ENCODE assay signal across 1 cellular context in the genomic region with DNA sequence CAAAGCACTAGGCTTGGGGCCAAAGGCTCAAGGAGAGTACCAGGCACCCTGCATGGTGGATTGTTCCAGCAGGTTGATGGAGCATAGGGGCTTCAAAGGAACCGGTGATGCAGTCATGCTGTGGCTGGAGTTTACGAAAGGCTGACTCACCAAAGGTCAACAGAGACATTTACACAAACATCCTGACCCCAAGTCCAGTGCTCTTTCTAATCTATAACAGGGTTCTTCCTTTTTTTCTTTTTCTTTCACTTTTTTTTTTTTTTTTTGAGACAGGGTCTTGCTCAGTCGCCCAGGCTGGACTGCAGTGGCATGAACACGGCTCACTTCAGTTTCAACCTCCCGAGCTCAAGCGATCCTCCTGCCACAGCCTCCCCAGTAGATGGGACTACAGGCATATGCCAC.
TF ChIP-seq lines count a peak whose summit lies in the region.

No MANE protein-coding gene starts in this region.

TF ChIP-seq in HepG2, 621 proteins besides CTCF, POLR2A, EP300 and RAD21 (continued from another document and continues in another):
- TF ChIP-seq, protein P1, sequence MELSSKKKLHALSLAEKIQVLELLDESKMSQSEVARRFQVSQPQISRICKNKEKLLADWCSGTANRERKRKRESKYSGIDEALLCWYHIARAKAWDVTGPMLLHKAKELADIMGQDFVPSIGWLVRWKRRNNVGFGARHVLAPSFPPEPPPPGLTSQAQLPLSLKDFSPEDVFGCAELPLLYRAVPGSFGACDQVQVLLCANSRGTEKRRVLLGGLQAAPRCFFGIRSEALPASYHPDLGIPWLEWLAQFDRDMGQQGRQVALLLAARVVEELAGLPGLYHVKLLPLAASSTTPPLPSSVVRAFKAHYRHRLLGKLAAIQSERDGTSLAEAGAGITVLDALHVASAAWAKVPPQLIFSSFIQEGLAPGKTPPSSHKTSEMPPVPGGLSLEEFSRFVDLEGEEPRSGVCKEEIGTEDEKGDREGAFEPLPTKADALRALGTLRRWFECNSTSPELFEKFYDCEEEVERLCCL (CRISPR knock-in tag; IDR thresholded peaks at IDR 0.05; ENCODE audit: borderline replicate concordance): no peak
- TF ChIP-seq KDM3A (CRISPR knock-in tag; IDR thresholded peaks at IDR 0.05; ENCODE audit: low read depth) (peak; percentile 95), ZNF546 (CRISPR knock-in tag; conservative IDR thresholded peaks at IDR 0.05) (no peak), ZNF251 (CRISPR knock-in tag; IDR thresholded peaks at IDR 0.05) (no peak), ZKSCAN8 (CRISPR knock-in tag; IDR thresholded peaks at IDR 0.05; ENCODE audit: borderline replicate concordance) (peak; percentile 21; the same call in 1 of the 2 replicates), ZNF124 (CRISPR knock-in tag; IDR thresholded peaks at IDR 0.05) (peak; percentile 67; the same call in 1 of the 2 replicates), KDM4B (CRISPR knock-in tag; IDR thresholded peaks at IDR 0.05) (0 out of 2 replicates have a peak, but pooled peaks have one; percentile 66), NR2F6 (IDR thresholded peaks at IDR 0.05) (peak; percentile 94), NR2F6 (CRISPR knock-in tag; IDR thresholded peaks at IDR 0.05) (peak; percentile 92), PAX8 (CRISPR knock-in tag; IDR thresholded peaks at IDR 0.05; ENCODE audit: borderline replicate concordance) (no peak), MTF1 (CRISPR knock-in tag; IDR thresholded peaks at IDR 0.05) (no peak), ELF3 (CRISPR knock-in tag; IDR thresholded peaks at IDR 0.05) (peak; percentile 92), CBX2 (IDR thresholded peaks at IDR 0.05; ENCODE audit: low read depth, low read length) (no peak), CBX2 (CRISPR knock-in tag; IDR thresholded peaks at IDR 0.05; ENCODE audit: low read depth) (no peak), NFE2 (CRISPR knock-in tag; IDR thresholded peaks at IDR 0.05) (no peak), ZNF607 (CRISPR knock-in tag; IDR thresholded peaks at IDR 0.05; ENCODE audit: borderline replicate concordance) (0 out of 2 replicates have a peak, but pooled peaks have one; percentile 28), RBAK (CRISPR knock-in tag; IDR thresholded peaks at IDR 0.05) (0 out of 2 replicates have a peak, but pooled peaks have one; percentile 60), FOXK1 (CRISPR knock-in tag; IDR thresholded peaks at IDR 0.05; ENCODE audit: borderline replicate concordance, low read depth) (peak; percentile 84), GFI1 (CRISPR knock-in tag; IDR thresholded peaks at IDR 0.05; ENCODE audit: borderline replicate concordance) (no peak), ZNF333 (CRISPR knock-in tag; IDR thresholded peaks at IDR 0.05; ENCODE audit: borderline replicate concordance) (no peak), ZNF460 (CRISPR knock-in tag; IDR thresholded peaks at IDR 0.05; ENCODE audit: borderline replicate concordance) (no peak), GATA4 (IDR thresholded peaks at IDR 0.05; ENCODE audit: borderline replicate concordance, low read depth) (peak; percentile 55; the same call in 1 of the 2 replicates), ZNF616 (CRISPR knock-in tag; IDR thresholded peaks at IDR 0.05; ENCODE audit: low read depth) (no peak), ZNF33B (CRISPR knock-in tag; IDR thresholded peaks at IDR 0.05) (no peak), PHB2 (IDR thresholded peaks at IDR 0.05; ENCODE audit: partially characterized antibody) (no peak), TAF1 (CRISPR knock-in tag; IDR thresholded peaks at IDR 0.05) (no peak), ZNF3 (CRISPR knock-in tag; IDR thresholded peaks at IDR 0.05) (peak; percentile 56), ZNF563 (CRISPR knock-in tag; IDR thresholded peaks at IDR 0.05) (no peak), ZMYM4 (CRISPR knock-in tag; IDR thresholded peaks at IDR 0.05) (peak; percentile 81), ZNF724P (CRISPR knock-in tag; IDR thresholded peaks at IDR 0.05; ENCODE audit: borderline replicate concordance) (no peak), POGZ (CRISPR knock-in tag; IDR thresholded peaks at IDR 0.05) (peak; percentile 78), NFYB (CRISPR knock-in tag; IDR thresholded peaks at IDR 0.05) (no peak)
- TF ChIP-seq, protein P2, sequence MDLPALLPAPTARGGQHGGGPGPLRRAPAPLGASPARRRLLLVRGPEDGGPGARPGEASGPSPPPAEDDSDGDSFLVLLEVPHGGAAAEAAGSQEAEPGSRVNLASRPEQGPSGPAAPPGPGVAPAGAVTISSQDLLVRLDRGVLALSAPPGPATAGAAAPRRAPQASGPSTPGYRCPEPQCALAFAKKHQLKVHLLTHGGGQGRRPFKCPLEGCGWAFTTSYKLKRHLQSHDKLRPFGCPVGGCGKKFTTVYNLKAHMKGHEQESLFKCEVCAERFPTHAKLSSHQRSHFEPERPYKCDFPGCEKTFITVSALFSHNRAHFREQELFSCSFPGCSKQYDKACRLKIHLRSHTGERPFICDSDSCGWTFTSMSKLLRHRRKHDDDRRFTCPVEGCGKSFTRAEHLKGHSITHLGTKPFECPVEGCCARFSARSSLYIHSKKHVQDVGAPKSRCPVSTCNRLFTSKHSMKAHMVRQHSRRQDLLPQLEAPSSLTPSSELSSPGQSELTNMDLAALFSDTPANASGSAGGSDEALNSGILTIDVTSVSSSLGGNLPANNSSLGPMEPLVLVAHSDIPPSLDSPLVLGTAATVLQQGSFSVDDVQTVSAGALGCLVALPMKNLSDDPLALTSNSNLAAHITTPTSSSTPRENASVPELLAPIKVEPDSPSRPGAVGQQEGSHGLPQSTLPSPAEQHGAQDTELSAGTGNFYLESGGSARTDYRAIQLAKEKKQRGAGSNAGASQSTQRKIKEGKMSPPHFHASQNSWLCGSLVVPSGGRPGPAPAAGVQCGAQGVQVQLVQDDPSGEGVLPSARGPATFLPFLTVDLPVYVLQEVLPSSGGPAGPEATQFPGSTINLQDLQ (CRISPR knock-in tag; IDR thresholded peaks at IDR 0.05): no peak
- TF ChIP-seq, protein P3, sequence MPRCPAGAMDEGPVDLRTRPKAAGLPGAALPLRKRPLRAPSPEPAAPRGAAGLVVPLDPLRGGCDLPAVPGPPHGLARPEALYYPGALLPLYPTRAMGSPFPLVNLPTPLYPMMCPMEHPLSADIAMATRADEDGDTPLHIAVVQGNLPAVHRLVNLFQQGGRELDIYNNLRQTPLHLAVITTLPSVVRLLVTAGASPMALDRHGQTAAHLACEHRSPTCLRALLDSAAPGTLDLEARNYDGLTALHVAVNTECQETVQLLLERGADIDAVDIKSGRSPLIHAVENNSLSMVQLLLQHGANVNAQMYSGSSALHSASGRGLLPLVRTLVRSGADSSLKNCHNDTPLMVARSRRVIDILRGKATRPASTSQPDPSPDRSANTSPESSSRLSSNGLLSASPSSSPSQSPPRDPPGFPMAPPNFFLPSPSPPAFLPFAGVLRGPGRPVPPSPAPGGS (CRISPR knock-in tag; IDR thresholded peaks at IDR 0.05): no peak
- TF ChIP-seq, protein P4, sequence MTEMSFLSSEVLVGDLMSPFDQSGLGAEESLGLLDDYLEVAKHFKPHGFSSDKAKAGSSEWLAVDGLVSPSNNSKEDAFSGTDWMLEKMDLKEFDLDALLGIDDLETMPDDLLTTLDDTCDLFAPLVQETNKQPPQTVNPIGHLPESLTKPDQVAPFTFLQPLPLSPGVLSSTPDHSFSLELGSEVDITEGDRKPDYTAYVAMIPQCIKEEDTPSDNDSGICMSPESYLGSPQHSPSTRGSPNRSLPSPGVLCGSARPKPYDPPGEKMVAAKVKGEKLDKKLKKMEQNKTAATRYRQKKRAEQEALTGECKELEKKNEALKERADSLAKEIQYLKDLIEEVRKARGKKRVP (CRISPR knock-in tag; IDR thresholded peaks at IDR 0.05): peak in 1 of 2 experiments; percentile 41; a peak in 1 of 4 replicates
- TF ChIP-seq, protein P5, sequence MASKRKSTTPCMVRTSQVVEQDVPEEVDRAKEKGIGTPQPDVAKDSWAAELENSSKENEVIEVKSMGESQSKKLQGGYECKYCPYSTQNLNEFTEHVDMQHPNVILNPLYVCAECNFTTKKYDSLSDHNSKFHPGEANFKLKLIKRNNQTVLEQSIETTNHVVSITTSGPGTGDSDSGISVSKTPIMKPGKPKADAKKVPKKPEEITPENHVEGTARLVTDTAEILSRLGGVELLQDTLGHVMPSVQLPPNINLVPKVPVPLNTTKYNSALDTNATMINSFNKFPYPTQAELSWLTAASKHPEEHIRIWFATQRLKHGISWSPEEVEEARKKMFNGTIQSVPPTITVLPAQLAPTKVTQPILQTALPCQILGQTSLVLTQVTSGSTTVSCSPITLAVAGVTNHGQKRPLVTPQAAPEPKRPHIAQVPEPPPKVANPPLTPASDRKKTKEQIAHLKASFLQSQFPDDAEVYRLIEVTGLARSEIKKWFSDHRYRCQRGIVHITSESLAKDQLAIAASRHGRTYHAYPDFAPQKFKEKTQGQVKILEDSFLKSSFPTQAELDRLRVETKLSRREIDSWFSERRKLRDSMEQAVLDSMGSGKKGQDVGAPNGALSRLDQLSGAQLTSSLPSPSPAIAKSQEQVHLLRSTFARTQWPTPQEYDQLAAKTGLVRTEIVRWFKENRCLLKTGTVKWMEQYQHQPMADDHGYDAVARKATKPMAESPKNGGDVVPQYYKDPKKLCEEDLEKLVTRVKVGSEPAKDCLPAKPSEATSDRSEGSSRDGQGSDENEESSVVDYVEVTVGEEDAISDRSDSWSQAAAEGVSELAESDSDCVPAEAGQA (IDR thresholded peaks at IDR 0.05; ENCODE audit: low read depth): no peak
- TF ChIP-seq, protein P5 (CRISPR knock-in tag; IDR thresholded peaks at IDR 0.05; ENCODE audit: borderline replicate concordance): no peak
- TF ChIP-seq, protein P6, sequence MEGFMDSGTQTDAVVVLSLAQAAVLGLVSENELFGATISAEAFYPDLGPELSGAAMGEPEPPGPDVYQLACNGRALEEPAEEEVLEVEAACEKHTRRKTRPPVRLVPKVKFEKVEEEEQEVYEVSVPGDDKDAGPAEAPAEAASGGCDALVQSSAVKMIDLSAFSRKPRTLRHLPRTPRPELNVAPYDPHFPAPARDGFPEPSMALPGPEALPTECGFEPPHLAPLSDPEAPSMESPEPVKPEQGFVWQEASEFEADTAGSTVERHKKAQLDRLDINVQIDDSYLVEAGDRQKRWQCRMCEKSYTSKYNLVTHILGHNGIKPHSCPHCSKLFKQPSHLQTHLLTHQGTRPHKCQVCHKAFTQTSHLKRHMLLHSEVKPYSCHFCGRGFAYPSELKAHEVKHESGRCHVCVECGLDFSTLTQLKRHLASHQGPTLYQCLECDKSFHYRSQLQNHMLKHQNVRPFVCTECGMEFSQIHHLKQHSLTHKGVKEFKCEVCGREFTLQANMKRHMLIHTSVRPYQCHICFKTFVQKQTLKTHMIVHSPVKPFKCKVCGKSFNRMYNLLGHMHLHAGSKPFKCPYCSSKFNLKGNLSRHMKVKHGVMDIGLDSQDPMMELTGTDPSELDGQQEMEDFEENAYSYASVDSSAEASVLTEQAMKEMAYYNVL (CRISPR knock-in tag; IDR thresholded peaks at IDR 0.05; ENCODE audit: borderline replicate concordance): peak; percentile 99
- TF ChIP-seq, protein P7, sequence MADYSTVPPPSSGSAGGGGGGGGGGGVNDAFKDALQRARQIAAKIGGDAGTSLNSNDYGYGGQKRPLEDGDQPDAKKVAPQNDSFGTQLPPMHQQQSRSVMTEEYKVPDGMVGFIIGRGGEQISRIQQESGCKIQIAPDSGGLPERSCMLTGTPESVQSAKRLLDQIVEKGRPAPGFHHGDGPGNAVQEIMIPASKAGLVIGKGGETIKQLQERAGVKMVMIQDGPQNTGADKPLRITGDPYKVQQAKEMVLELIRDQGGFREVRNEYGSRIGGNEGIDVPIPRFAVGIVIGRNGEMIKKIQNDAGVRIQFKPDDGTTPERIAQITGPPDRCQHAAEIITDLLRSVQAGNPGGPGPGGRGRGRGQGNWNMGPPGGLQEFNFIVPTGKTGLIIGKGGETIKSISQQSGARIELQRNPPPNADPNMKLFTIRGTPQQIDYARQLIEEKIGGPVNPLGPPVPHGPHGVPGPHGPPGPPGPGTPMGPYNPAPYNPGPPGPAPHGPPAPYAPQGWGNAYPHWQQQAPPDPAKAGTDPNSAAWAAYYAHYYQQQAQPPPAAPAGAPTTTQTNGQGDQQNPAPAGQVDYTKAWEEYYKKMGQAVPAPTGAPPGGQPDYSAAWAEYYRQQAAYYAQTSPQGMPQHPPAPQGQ (CRISPR knock-in tag; IDR thresholded peaks at IDR 0.05; ENCODE audit: borderline replicate concordance): no peak
- TF ChIP-seq, protein P8, sequence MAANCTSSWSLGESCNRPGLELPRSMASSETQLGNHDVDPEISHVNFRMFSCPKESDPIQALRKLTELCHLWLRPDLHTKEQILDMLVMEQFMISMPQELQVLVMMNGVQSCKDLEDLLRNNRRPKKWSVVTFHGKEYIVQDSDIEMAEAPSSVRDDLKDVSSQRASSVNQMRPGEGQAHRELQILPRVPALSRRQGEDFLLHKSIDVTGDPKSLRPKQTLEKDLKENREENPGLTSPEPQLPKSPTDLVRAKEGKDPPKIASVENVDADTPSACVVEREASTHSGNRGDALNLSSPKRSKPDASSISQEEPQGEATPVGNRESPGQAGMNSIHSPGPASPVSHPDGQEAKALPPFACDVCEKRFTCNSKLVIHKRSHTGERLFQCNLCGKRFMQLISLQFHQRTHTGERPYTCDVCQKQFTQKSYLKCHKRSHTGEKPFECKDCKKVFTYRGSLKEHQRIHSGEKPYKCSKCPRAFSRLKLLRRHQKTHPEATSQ (CRISPR knock-in tag; IDR thresholded peaks at IDR 0.05; ENCODE audit: borderline replicate concordance): no peak
- TF ChIP-seq, protein P9, sequence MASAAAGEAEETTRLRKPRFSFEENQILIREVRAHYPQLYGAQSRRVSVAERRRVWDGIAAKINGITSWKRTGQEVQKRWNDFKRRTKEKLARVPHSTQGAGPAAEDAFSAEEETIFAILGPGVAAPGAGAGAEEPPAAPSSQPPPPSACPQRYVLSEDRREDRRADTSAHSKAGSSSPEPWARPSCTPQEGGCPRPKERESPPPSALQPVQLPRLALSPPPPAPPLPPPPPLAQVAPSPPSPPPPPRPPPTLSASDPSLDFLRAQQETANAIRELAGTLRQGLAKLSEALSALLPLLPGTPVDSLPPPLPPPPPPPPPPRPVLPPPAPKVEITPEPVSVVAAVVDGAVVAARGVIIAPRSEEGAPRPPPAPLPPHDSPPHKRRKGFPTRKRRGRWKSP (CRISPR knock-in tag; IDR thresholded peaks at IDR 0.05): 0 out of 2 replicates have a peak, but pooled peaks have one; percentile 49
